ENCODE assay signal across 15 cellular contexts in the genomic region with DNA sequence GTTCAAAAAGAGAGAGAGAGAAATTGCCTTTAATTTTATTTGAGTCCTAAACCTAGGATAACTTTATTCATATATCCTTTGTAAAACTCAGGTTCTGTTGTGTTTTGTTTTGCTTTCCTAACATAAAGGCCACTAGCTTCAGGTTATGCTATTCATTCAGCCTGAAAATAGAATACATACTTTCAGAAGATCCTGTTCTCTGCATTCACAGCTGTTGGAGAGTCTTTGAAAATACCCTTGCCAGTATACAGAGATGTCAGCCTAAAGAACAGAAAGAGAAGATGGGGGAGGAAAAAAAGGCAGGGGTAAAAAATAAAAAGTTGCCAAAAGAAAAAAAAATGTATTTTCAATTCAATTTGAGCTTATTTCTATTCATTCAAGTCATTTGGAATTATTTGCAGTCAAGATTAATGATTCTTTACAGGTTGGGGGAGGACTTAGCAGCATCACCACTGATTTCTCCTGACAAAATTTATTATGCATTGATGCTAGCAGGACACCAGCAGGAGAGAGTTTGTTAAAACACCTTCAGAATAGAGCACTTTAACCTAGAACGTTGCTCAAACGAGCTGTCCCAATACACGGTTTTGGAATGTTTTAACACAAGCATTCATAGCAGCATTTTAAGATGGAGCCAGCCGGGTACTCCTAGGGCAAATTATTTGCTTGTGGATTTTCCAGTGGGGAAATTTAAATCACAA.
A peak's percentile ranks its signal among the peaks of the same experiment; 100 is the strongest.
DNase-seq lines count a peak whose midpoint lies in the region; ATAC-seq and TF ChIP-seq lines count a peak whose summit lies in the region.
"Had no signal": no experiment of that assay in that cellular context is flagged by ENCODE, and none has a peak within 500 bp of the region (broad histone marks: within the 10 kb centered on the region; RNA-seq: fewer than 3 reads in every experiment).

No MANE protein-coding gene starts in this region.

- no peaks in the 10 kb centered on the region for H3K9me3 ChIP-seq in heart left ventricle
- H3K9me3 ChIP-seq in HAP-1 = no peaks in the 10 kb centered on the region
- H3K9me3 ChIP-seq: left lung had no signal

- no peak overlapping the region for H3K27ac ChIP-seq in heart left ventricle
- H3K27ac ChIP-seq: left lung had no signal

- no peak overlapping the region for H3K4me3 ChIP-seq in heart left ventricle
- H3K4me3 ChIP-seq in HAP-1 = no peak overlapping the region
- H3K4me3 ChIP-seq: left lung had no signal

- ATAC-seq in GM18498 (IDR thresholded peaks at IDR 0.05; ENCODE audit: unreplicated experiment) (peak; percentile 72), GM19372 (IDR thresholded peaks at IDR 0.05; ENCODE audit: low read depth, unreplicated experiment) (peak; percentile 67), HG02610 (IDR thresholded peaks at IDR 0.05; ENCODE audit: unreplicated experiment) (peak; percentile 57), HG03432 (IDR thresholded peaks at IDR 0.05; ENCODE audit: unreplicated experiment) (peak; percentile 80), heart left ventricle (no peak), GM18520 (IDR thresholded peaks at IDR 0.05; ENCODE audit: unreplicated experiment) (no peak)
- ATAC-seq: left lung had no signal

- no peak for TF ChIP-seq POLR2A in heart left ventricle (IDR thresholded peaks at IDR 0.05)

- no peak for TF ChIP-seq CTCF in heart left ventricle (IDR thresholded peaks at IDR 0.05)

- in situ Hi-C loops in HAP-1 (cut with MboI; ENCODE audit: low sequenced_read_pairs) = no loop called here

- WGBS in heart left ventricle, 4 donors = 50 to 70% (median 66%) methylated on average over 4 of the region's 4 CpGs

- no peaks in the 10 kb centered on the region for H3K4me1 ChIP-seq in heart left ventricle
- H3K4me1 ChIP-seq in HAP-1 = no peaks in the 10 kb centered on the region
- H3K4me1 ChIP-seq: left lung had no signal

- no peaks in the 10 kb centered on the region for H3K36me3 ChIP-seq in heart left ventricle
- H3K36me3 ChIP-seq in HAP-1 (replicated peaks) = no peaks in the 10 kb centered on the region
- H3K36me3 ChIP-seq: left lung had no signal

- intact Hi-C loops in heart left ventricle (cut with DNase I) = no loop called here

- no peak for DNase-seq in heart left ventricle
- DNase-seq in NCI-H2196 treated with DMSO at 0.1 percent for 48 hours (lab: John Stamatoyannopoulos, UW; ENCODE audit: unreplicated experiment) = no peak
- no peak for DNase-seq in HAP-1 (ENCODE audit: low spot score in 2 of 2)
- DNase-seq: activated CD4-positive, alpha-beta T cell treated with anti-CD3 and anti-CD28 coated beads, Interleukin-2, amount 50 U/mL, for 1 hour; hippocampal formation; left lung; naive B cell; NCI-H1417; NCI-H526; stimulated activated CD4-positive, alpha-beta T cell treated with anti-CD3 and anti-CD28 coated beads, Interleukin-1b, Interleukin-23, amount 100 ng/mL, for 48 hours had no signal

- H3K27me3 ChIP-seq in heart left ventricle (peaks cover 0 to 4% (median 0%) of the 10 kb centered on the region in 9 donors), HAP-1 (ENCODE audit: low read depth) (no peaks in the 10 kb centered on the region)

Comparison
In these comparisons a context has a peak if more than half of its experiments do, and no peak if none do; other contexts are left out.
1. ATAC-seq: peak in GM18498 (single experiment), GM19372 (single experiment), HG02610 (single experiment) and HG03432 (single experiment); none in heart left ventricle (0 of 4) and GM18520 (single experiment).